15 cellular contexts compared by ENCODE assay signal in the genomic region with DNA sequence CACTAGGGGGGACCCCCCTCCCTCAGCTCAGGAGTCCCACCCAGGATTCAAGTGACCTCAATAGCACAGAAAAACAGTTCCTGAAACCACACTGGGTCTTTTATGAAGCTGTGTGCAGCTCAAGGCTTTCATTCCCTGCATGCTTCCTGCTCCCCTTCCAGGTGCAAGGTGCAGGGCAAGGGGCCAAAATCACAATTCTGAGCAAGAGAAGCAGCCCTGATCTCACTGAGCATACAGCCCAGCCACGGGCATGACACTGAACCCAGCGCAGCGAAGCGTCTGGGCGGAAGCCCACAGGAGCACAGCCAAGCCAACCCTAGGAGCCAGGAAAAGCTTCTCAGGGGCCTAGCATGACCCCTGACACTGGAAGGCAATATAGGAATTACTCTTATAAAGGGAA.
"Had no signal": no experiment of that assay in that cellular context is flagged by ENCODE, and none has a peak within 500 bp of the region (broad histone marks: within the 10 kb centered on the region; RNA-seq: fewer than 3 reads in every experiment).

No MANE protein-coding gene starts in this region.

- H3K9me3 ChIP-seq: suprapubic skin, thyroid gland had no signal

- H3K4me1 ChIP-seq: heart left ventricle, right atrium auricular region, thyroid gland had no signal

- H3K4me3 ChIP-seq: dorsolateral prefrontal cortex, heart left ventricle, right atrium auricular region, suprapubic skin, thyroid gland had no signal

- H3K36me3 ChIP-seq: heart left ventricle, right atrium auricular region, suprapubic skin, thyroid gland had no signal

- H3K27me3 ChIP-seq: right atrium auricular region, suprapubic skin, thyroid gland had no signal

- H3K27ac ChIP-seq: dorsolateral prefrontal cortex, heart left ventricle, right atrium auricular region, suprapubic skin, thyroid gland had no signal

- ATAC-seq: esophagus mucosa; heart left ventricle; left colon; left ventricle myocardium superior; naive thymus-derived CD4-positive, alpha-beta T cell had no signal

- DNase-seq: cortex of kidney; dorsolateral prefrontal cortex; effector memory CD4-positive, alpha-beta T cell; heart left ventricle; hippocampal formation; left colon; left ventricle myocardium superior; naive thymus-derived CD4-positive, alpha-beta T cell; small intestine; stimulated activated CD4-positive, alpha-beta T cell treated with anti-CD3 and anti-CD28 coated beads, Interleukin-12 subunit alpha, Interleukin-12 subunit beta, amount 100 ng/mL, for 4 hours; stimulated activated naive CD4-positive, alpha-beta T cell treated with Interleukin-2 at 50 U/mL for 16 hours; thyroid gland had no signal
